Comparison of ENCODE assay signal across 20 cellular contexts in the genomic region with DNA sequence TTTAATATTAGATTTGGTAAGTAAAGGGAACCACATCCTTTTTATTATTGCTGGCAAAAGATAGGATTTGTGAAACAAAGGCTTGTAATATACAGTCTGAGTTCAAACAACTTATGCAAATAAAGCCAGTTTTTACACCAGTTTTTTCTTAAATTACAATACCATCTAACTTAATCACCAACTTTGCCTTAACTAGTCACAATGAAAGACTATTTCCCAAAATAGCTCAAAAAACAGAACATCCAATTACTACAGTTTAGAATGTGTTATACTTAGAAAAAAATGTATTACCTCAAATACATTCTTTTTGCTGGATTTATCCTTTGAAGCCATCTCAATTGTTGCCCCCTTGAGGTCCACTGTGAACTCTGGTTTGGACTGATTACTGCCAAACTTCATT.
"Had no signal": no experiment of that assay in that cellular context is flagged by ENCODE, and none has a peak within 500 bp of the region (broad histone marks: within the 10 kb centered on the region; RNA-seq: fewer than 3 reads in every experiment).

No MANE protein-coding gene starts in this region.

- H3K27ac ChIP-seq: epithelial cell of prostate, lower lobe of right lung, prostate gland, upper lobe of right lung had no signal

- H3K36me3 ChIP-seq: prostate gland had no signal

- DNase-seq: activated CD4-positive, alpha-beta memory T cell treated with anti-CD3 and anti-CD28 coated beads for 36 hours; activated CD4-positive, alpha-beta T cell treated with anti-CD3 and anti-CD28 coated beads for 4 hours; activated gamma-delta T cell treated with Interleukin-2 at 50 U/mL for 16 hours; activated T-cell treated with anti-CD3 and anti-CD28 coated beads for 4 hours; dorsolateral prefrontal cortex; lower lobe of right lung; occipital lobe; stimulated activated CD4-positive, alpha-beta T cell treated with anti-CD3 and anti-CD28 coated beads, Interleukin-15, amount 100 ng/mL, for 24 hours; stimulated activated CD4-positive, alpha-beta T cell treated with anti-CD3 and anti-CD28 coated beads, Interleukin-2, amount 100 ng/mL, for 48 hours; stimulated activated naive CD8-positive, alpha-beta T cell treated with anti-CD3 and anti-CD28 coated beads, Interleukin-15, amount 100 ng/mL, for 72 hours; T-cell; upper lobe of right lung had no signal

- H3K4me1 Mint-ChIP-seq: stimulated activated naive CD8-positive, alpha-beta T cell treated with anti-CD3 and anti-CD28 coated beads, Interleukin-15, amount 100 ng/mL, for 72 hours; T-cell; WTC11 had no signal

- H3K4me1 ChIP-seq: lower lobe of right lung, prostate gland, upper lobe of right lung had no signal

- H3K4me3 ChIP-seq: dorsolateral prefrontal cortex, lower lobe of right lung, prostate gland, upper lobe of right lung had no signal

- FAIRE-seq: keratinocyte, small intestine had no signal

- H3K27me3 Mint-ChIP-seq: activated CD4-positive, alpha-beta memory T cell treated with anti-CD3 and anti-CD28 coated beads for 36 hours; activated naive CD8-positive, alpha-beta T cell; brain; stimulated activated naive CD8-positive, alpha-beta T cell treated with anti-CD3 and anti-CD28 coated beads, Interleukin-15, amount 100 ng/mL, for 72 hours; T-cell had no signal

- H3K9me3 ChIP-seq: lower lobe of right lung, prostate gland, upper lobe of right lung had no signal

- ATAC-seq: lower lobe of right lung; stimulated activated naive CD8-positive, alpha-beta T cell treated with anti-CD3 and anti-CD28 coated beads, Interleukin-15, amount 100 ng/mL, for 72 hours; T-cell; upper lobe of right lung; WTC11 had no signal

- H3K4me3 Mint-ChIP-seq: activated CD4-positive, alpha-beta memory T cell treated with anti-CD3 and anti-CD28 coated beads for 36 hours; activated naive CD8-positive, alpha-beta T cell; activated T-helper 1 cell treated with anti-CD3 and anti-CD28 coated beads, Interleukin-12 subunit alpha, Interleukin-12 subunit beta, Interleukin-2, Interleukin-4 antibody, amounts not matched to agents 30 ng/mL and 10 ng/mL and 1 ng/mL, durations not matched to agents 14 hours and 24 hours and 36 hours; stimulated activated naive CD8-positive, alpha-beta T cell treated with anti-CD3 and anti-CD28 coated beads, Interleukin-15, amount 100 ng/mL, for 72 hours; T-cell; WTC11 had no signal

- H3K27me3 ChIP-seq: dorsolateral prefrontal cortex, upper lobe of right lung had no signal

- H3K9me3 Mint-ChIP-seq: activated CD4-positive, alpha-beta memory T cell treated with anti-CD3 and anti-CD28 coated beads for 36 hours; activated T-helper 1 cell treated with anti-CD3 and anti-CD28 coated beads, Interleukin-12 subunit alpha, Interleukin-12 subunit beta, Interleukin-2, Interleukin-4 antibody, amounts not matched to agents 30 ng/mL and 10 ng/mL and 1 ng/mL, durations not matched to agents 14 hours and 24 hours and 36 hours; brain; stimulated activated naive CD8-positive, alpha-beta T cell treated with anti-CD3 and anti-CD28 coated beads, Interleukin-15, amount 100 ng/mL, for 72 hours; T-cell; WTC11 had no signal

- H3K27ac Mint-ChIP-seq: activated CD4-positive, alpha-beta memory T cell treated with anti-CD3 and anti-CD28 coated beads for 36 hours; activated naive CD8-positive, alpha-beta T cell; activated T-helper 1 cell treated with anti-CD3 and anti-CD28 coated beads, Interleukin-12 subunit alpha, Interleukin-12 subunit beta, Interleukin-2, Interleukin-4 antibody, amounts not matched to agents 30 ng/mL and 10 ng/mL and 1 ng/mL, durations not matched to agents 14 hours and 24 hours and 36 hours; T-cell; WTC11 had no signal
